19 cellular contexts compared by ENCODE assay signal in genomic region chr15:101020451-101020850, GRCh38.
DNase-seq lines count a peak whose midpoint lies in the region; ATAC-seq, FAIRE-seq and TF ChIP-seq lines count a peak whose summit lies in the region.
"Had no signal": no experiment of that assay in that cellular context is flagged by ENCODE, and none has a peak within 500 bp of the region (broad histone marks: within the 10 kb centered on the region; RNA-seq: fewer than 3 reads in every experiment).

No MANE protein-coding gene starts in this region.

- no peaks in the 10 kb centered on the region for H3K9me3 ChIP-seq in H9 (ENCODE audit: control insufficient read depth, low read depth, low read length)
- no peaks in the 10 kb centered on the region for H3K9me3 ChIP-seq in HepG2 (ENCODE audit: low read length)
- H3K9me3 ChIP-seq in CD8-positive, alpha-beta memory T cell (ENCODE audit: low read length), result no peaks in the 10 kb centered on the region

- H2BK12ac ChIP-seq in H9 (ENCODE audit: insufficient read length, low read depth, low read length), result no peak overlapping the region

- H3K56ac ChIP-seq in H9 (ENCODE audit: insufficient read length, low read depth, low read length), result no peak overlapping the region

- intact Hi-C loops in activated T-helper 2 cell treated with anti-CD3 and anti-CD28 coated beads, Interferon-gamma antibody, Interleukin-2, Interleukin-4, amounts not matched to agents 10 μg/mL and 5 μg/mL and 100 μg/mL, durations not matched to agents 14 hours and 24 hours and 36 hours (cut with micrococcal nuclease), result no loop called here
- intact Hi-C loops in HepG2 (cut with micrococcal nuclease; ENCODE audit: unreplicated experiment), result no loop called here

- H3K9me3 Mint-ChIP-seq in H9, result peaks cover 0 to 7% of the 10 kb centered on the region in 2 experiments; a peak in 2 of 5 replicates
- H3K9me3 Mint-ChIP-seq in activated T-helper 2 cell treated with anti-CD3 and anti-CD28 coated beads, Interferon-gamma antibody, Interleukin-2, Interleukin-4, amounts not matched to agents 10 μg/mL and 5 μg/mL and 100 μg/mL, durations not matched to agents 14 hours and 24 hours and 36 hours, result no peaks in the 10 kb centered on the region
- H3K9me3 Mint-ChIP-seq in CD8-positive, alpha-beta memory T cell, result no peaks in the 10 kb centered on the region
- H3K9me3 Mint-ChIP-seq: CD4-positive, CD25-positive, alpha-beta regulatory T cell had no signal

- TF ChIP-seq POLR2A in HepG2 (IDR thresholded peaks at IDR 0.05; ENCODE audit: insufficient read depth in 1 of 2, low read depth in 2 of 2, low read length in 2 of 2), result no peak

- no peak overlapping the region for H2BK120ac ChIP-seq in H9 (ENCODE audit: low read depth, low read length, poor library complexity, severe bottlenecking)

- H3K9ac ChIP-seq in H9 (ENCODE audit: extremely low read depth, insufficient read length, low read length), result no peak overlapping the region
- no peak overlapping the region for H3K9ac ChIP-seq in HepG2 (ENCODE audit: insufficient read depth, low read depth, low read length)
- H3K9ac ChIP-seq: GM23248 had no signal

- H3K4me3 Mint-ChIP-seq in H9, result no peak overlapping the region
- H3K4me3 Mint-ChIP-seq in activated T-helper 2 cell treated with anti-CD3 and anti-CD28 coated beads, Interferon-gamma antibody, Interleukin-2, Interleukin-4, amounts not matched to agents 10 μg/mL and 5 μg/mL and 100 μg/mL, durations not matched to agents 14 hours and 24 hours and 36 hours (ENCODE audit: low read depth), result no peak overlapping the region
- no peak overlapping the region for H3K4me3 Mint-ChIP-seq in CD8-positive, alpha-beta memory T cell
- H3K4me3 Mint-ChIP-seq: B cell; CD4-positive, CD25-positive, alpha-beta regulatory T cell had no signal

- H3K23me2 ChIP-seq in H9 (ENCODE audit: insufficient read length, low read depth, low read length, poor library complexity, severe bottlenecking), result no peaks in the 10 kb centered on the region

- H2AK5ac ChIP-seq in H9 (ENCODE audit: insufficient read length, low read length), result no peak overlapping the region

- in situ Hi-C loops in HepG2 (cut with HindIII; ENCODE audit: extremely low pct_ligation_motif_present, low pct_unique_long_range_greater_than_20kb), result loop anchor here (25.0 kb wide), 1 partner anchor 358 kb away; no protein-coding TSS in a partner anchor

- no peak for FAIRE-seq in HepG2 (lab: Jason Lieb, UNC)

- no peak overlapping the region for H4K91ac ChIP-seq in H9 (ENCODE audit: insufficient read length, low read depth, low read length)

- peaks cover 12 to 25% of the 10 kb centered on the region in 2 experiments for H3K4me1 Mint-ChIP-seq in H9
- H3K4me1 Mint-ChIP-seq in activated T-helper 2 cell treated with anti-CD3 and anti-CD28 coated beads, Interferon-gamma antibody, Interleukin-2, Interleukin-4, amounts not matched to agents 10 μg/mL and 5 μg/mL and 100 μg/mL, durations not matched to agents 14 hours and 24 hours and 36 hours (ENCODE audit: low read depth), result no peaks in the 10 kb centered on the region
- no peaks in the 10 kb centered on the region for H3K4me1 Mint-ChIP-seq in CD8-positive, alpha-beta memory T cell
- H3K4me1 Mint-ChIP-seq: B cell; CD4-positive, CD25-positive, alpha-beta regulatory T cell had no signal

- H2BK20ac ChIP-seq in H9 (ENCODE audit: low read depth, low read length, poor library complexity, severe bottlenecking), result no peak overlapping the region

- H3K4me3 ChIP-seq in HepG2 (replicated peaks in 1 of 3; ENCODE audit: insufficient read depth in 1 of 3, low read depth in 2 of 3, low read length in 3 of 3), result no peak overlapping the region
- no peak overlapping the region for H3K4me3 ChIP-seq in CD8-positive, alpha-beta memory T cell (ENCODE audit: low read length)
- H3K4me3 ChIP-seq: GM23248 had no signal

- H4K8ac ChIP-seq in H9 (replicated peaks; ENCODE audit: insufficient read length, low read depth, low read length), result no peak overlapping the region

- no peak overlapping the region for H3K4me2 ChIP-seq in H9 (ENCODE audit: insufficient read depth, insufficient read length, low read length)
- no peak overlapping the region for H3K4me2 ChIP-seq in HepG2 (ENCODE audit: low read depth, low read length)

- no peaks in the 10 kb centered on the region for H3K79me1 ChIP-seq in H9 (ENCODE audit: insufficient read depth, low read depth, low read length, poor library complexity, severe bottlenecking)

- TF ChIP-seq RAD21 in HepG2 (CRISPR knock-in tag; IDR thresholded peaks at IDR 0.05), result no peak

- peaks cover 3% of the 10 kb centered on the region for H3K4me1 ChIP-seq in H9 (ENCODE audit: insufficient read depth, low read length)
- peaks cover 27% of the 10 kb centered on the region for H3K4me1 ChIP-seq in HepG2 (ENCODE audit: insufficient read depth, low read length)
- H3K4me1 ChIP-seq in CD8-positive, alpha-beta memory T cell (ENCODE audit: insufficient read depth, low read length), result no peaks in the 10 kb centered on the region

- no peaks in the 10 kb centered on the region for H3K36me3 ChIP-seq in HepG2 (replicated peaks in 1 of 2; ENCODE audit: control insufficient read depth in 1 of 2, insufficient read depth in 2 of 2, low read length in 2 of 2)
- H3K36me3 ChIP-seq in CD8-positive, alpha-beta memory T cell (ENCODE audit: insufficient read depth, low read length), result no peaks in the 10 kb centered on the region

- POLR2A ChIA-PET in HepG2 (lab: Yijun Ruan, JAX), result no interaction called here
- POLR2A ChIA-PET in CD8-positive, alpha-beta memory T cell (lab: Charles Lee), result no interaction called here

- ATAC-seq in HepG2, result no peak

- H3K27me3 ChIP-seq in H9 (ENCODE audit: insufficient read depth, low read length) (no peaks in the 10 kb centered on the region), HepG2 (ENCODE audit: control insufficient read depth in 1 of 2, insufficient read depth in 2 of 2, low read length in 2 of 2) (peaks cover 4 to 65% of the 10 kb centered on the region in 2 experiments)
- H3K27me3 ChIP-seq in CD8-positive, alpha-beta memory T cell (ENCODE audit: insufficient read depth, low read length, poor library complexity, severe bottlenecking), result no peaks in the 10 kb centered on the region

- no peak overlapping the region for H3K27ac Mint-ChIP-seq in H9
- H3K27ac Mint-ChIP-seq in activated T-helper 2 cell treated with anti-CD3 and anti-CD28 coated beads, Interferon-gamma antibody, Interleukin-2, Interleukin-4, amounts not matched to agents 10 μg/mL and 5 μg/mL and 100 μg/mL, durations not matched to agents 14 hours and 24 hours and 36 hours, result no peak overlapping the region
- no peak overlapping the region for H3K27ac Mint-ChIP-seq in CD8-positive, alpha-beta memory T cell
- H3K27ac Mint-ChIP-seq: B cell; CD4-positive, CD25-positive, alpha-beta regulatory T cell had no signal

- H4K5ac ChIP-seq in H9 (ENCODE audit: insufficient read length, low read depth, low read length), result no peak overlapping the region

- H2BK5ac ChIP-seq in H9 (ENCODE audit: insufficient read length, low read length), result no peak overlapping the region

- no CpG with 5 or more reads among the region's 5 CpGs for WGBS in H9 (ENCODE audit: extremely low coverage, insufficient read length, low lambda C conversion rate)
- WGBS in HepG2 (ENCODE audit: low lambda C conversion rate), result 28% methylated on average over 5 of the region's 5 CpGs

- H3K4ac ChIP-seq in H9 (ENCODE audit: low read depth, low read length), result no peak overlapping the region

- H3K18ac ChIP-seq in H9 (ENCODE audit: insufficient read length, low read depth, low read length), result no peak overlapping the region

- H4K20me1 ChIP-seq in H9 (ENCODE audit: control insufficient read depth, insufficient read depth, insufficient read length) (no peaks in the 10 kb centered on the region), HepG2 (ENCODE audit: insufficient read depth, low read length) (no peaks in the 10 kb centered on the region)

- H3K27ac ChIP-seq in H9 (ENCODE audit: insufficient read length, low read depth, low read length) (no peak overlapping the region), HepG2 (ENCODE audit: extremely low read length, insufficient read depth, low read length) (no peak overlapping the region)
- no peak overlapping the region for H3K27ac ChIP-seq in CD8-positive, alpha-beta memory T cell (ENCODE audit: low read depth, low read length)
- H3K27ac ChIP-seq: GM23248 had no signal

- H3K27me3 Mint-ChIP-seq in H9 (ENCODE audit: low read depth), result peaks cover 2% of the 10 kb centered on the region
- H3K27me3 Mint-ChIP-seq in activated T-helper 2 cell treated with anti-CD3 and anti-CD28 coated beads, Interferon-gamma antibody, Interleukin-2, Interleukin-4, amounts not matched to agents 10 μg/mL and 5 μg/mL and 100 μg/mL, durations not matched to agents 14 hours and 24 hours and 36 hours (ENCODE audit: low read depth), result no peaks in the 10 kb centered on the region
- H3K27me3 Mint-ChIP-seq in CD8-positive, alpha-beta memory T cell, result no peaks in the 10 kb centered on the region
- H3K27me3 Mint-ChIP-seq: B cell had no signal

- TF ChIP-seq CTCF in H9 (conservative IDR thresholded peaks at IDR 0.05), result no peak
- TF ChIP-seq CTCF in HepG2 (CRISPR knock-in tag; IDR thresholded peaks at IDR 0.05), result peak; percentile 39

- H3K79me2 ChIP-seq in H9 (ENCODE audit: insufficient read depth, low read length), result no peaks in the 10 kb centered on the region
- H3K79me2 ChIP-seq in HepG2 (ENCODE audit: insufficient read depth, low read length), result no peaks in the 10 kb centered on the region

- no peak overlapping the region for H3K23ac ChIP-seq in H9 (ENCODE audit: insufficient read length, low read depth, low read length)

- H2BK15ac ChIP-seq in H9 (ENCODE audit: low read depth, low read length), result no peak overlapping the region

- TF ChIP-seq EP300 in HepG2 (IDR thresholded peaks at IDR 0.05; ENCODE audit: low read depth in 2 of 2, low read length in 2 of 2) (no peak), HepG2 (CRISPR knock-in tag; IDR thresholded peaks at IDR 0.05; ENCODE audit: borderline replicate concordance) (no peak)

- BruUV-seq in HepG2 (replicated peaks; lab: Mats Ljungman, UMichigan), result no TSS peak

- DNase-seq in H9 (peak; percentile 2), HepG2 (ENCODE audit: low spot score) (no peak), HK-2 (ENCODE audit: unreplicated experiment) (no peak)
- DNase-seq in activated T-helper 2 cell treated with anti-CD3 and anti-CD28 coated beads, Interferon-gamma antibody, Interleukin-2, Interleukin-4, amounts not matched to agents 10 μg/mL and 5 μg/mL and 100 μg/mL, durations not matched to agents 14 hours and 24 hours and 36 hours (ENCODE audit: low spot score), result peak; percentile 5
- peak; percentile 8 for DNase-seq in stimulated activated CD8-positive, alpha-beta memory T cell treated with anti-CD3 and anti-CD28 coated beads, Interleukin-4, amount 100 ng/mL, for 48 hours
- DNase-seq in CD8-positive, alpha-beta memory T cell, result no peak
- DNase-seq in activated CD4-positive, alpha-beta T cell treated with anti-CD3 and anti-CD28 coated beads, Interleukin-2, amount 50 U/mL, for 48 hours, result no peak
- DNase-seq: Calu3; CD4-positive, CD25-positive, alpha-beta regulatory T cell; DMS53; GM23248; KBM-7; NCI-H1048; NCI-H1436 treated with DMSO at 0.1 percent for 48 hours; NCI-H2081; NCI-H748 treated with DMSO at 0.1 percent for 48 hours; OCI-M1; SIG-M5 had no signal

- CTCF ChIA-PET in HepG2 (lab: Yijun Ruan, JAX; ENCODE audit: low intra/inter-chr PET ratio, low total read pairs), result no interaction called here
- CTCF ChIA-PET in CD8-positive, alpha-beta memory T cell (lab: Charles Lee), result interaction anchor here (1.1 to 7.0 kb wide), 2 partner anchors 12 to 238 kb away, joined by 3 to 63 read pairs; no protein-coding TSS in a partner anchor

- no peak overlapping the region for H3K14ac ChIP-seq in H9 (ENCODE audit: insufficient read depth, low read length)

- H3T11ph ChIP-seq in H9 (ENCODE audit: low read length), result no peak overlapping the region

- H3K36me3 Mint-ChIP-seq in H9 (ENCODE audit: insufficient read depth in 1 of 3, low read depth in 3 of 3), result peaks cover 0 to 6% (median 0%) of the 10 kb centered on the region in 3 experiments; a peak in 3 of 7 replicates
- no peaks in the 10 kb centered on the region for H3K36me3 Mint-ChIP-seq in activated T-helper 2 cell treated with anti-CD3 and anti-CD28 coated beads, Interferon-gamma antibody, Interleukin-2, Interleukin-4, amounts not matched to agents 10 μg/mL and 5 μg/mL and 100 μg/mL, durations not matched to agents 14 hours and 24 hours and 36 hours (ENCODE audit: low read depth)
- H3K36me3 Mint-ChIP-seq in CD8-positive, alpha-beta memory T cell, result no peaks in the 10 kb centered on the region
- H3K36me3 Mint-ChIP-seq: CD4-positive, CD25-positive, alpha-beta regulatory T cell had no signal

- H2AFZ ChIP-seq in H9 (ENCODE audit: low read length) (no peak overlapping the region), HepG2 (ENCODE audit: low read length) (no peak overlapping the region)
- H2AFZ ChIP-seq: GM23248 had no signal

Comparison
In these comparisons a context has a peak if more than half of its experiments do, and no peak if none do; other contexts are left out.
1. DNase-seq: peak in H9 (single experiment), activated T-helper 2 cell treated with anti-CD3 and anti-CD28 coated beads, Interferon-gamma antibody, Interleukin-2, Interleukin-4, amounts not matched to agents 10 μg/mL and 5 μg/mL and 100 μg/mL, durations not matched to agents 14 hours and 24 hours and 36 hours (single experiment) and stimulated activated CD8-positive, alpha-beta memory T cell treated with anti-CD3 and anti-CD28 coated beads, Interleukin-4, amount 100 ng/mL, for 48 hours (single experiment); none in HepG2 (single experiment), CD8-positive, alpha-beta memory T cell (0 of 5), activated CD4-positive, alpha-beta T cell treated with anti-CD3 and anti-CD28 coated beads, Interleukin-2, amount 50 U/mL, for 48 hours (0 of 2) and HK-2 (single experiment).